Comparison of ENCODE assay signal across 28 cellular contexts in the genomic region with DNA sequence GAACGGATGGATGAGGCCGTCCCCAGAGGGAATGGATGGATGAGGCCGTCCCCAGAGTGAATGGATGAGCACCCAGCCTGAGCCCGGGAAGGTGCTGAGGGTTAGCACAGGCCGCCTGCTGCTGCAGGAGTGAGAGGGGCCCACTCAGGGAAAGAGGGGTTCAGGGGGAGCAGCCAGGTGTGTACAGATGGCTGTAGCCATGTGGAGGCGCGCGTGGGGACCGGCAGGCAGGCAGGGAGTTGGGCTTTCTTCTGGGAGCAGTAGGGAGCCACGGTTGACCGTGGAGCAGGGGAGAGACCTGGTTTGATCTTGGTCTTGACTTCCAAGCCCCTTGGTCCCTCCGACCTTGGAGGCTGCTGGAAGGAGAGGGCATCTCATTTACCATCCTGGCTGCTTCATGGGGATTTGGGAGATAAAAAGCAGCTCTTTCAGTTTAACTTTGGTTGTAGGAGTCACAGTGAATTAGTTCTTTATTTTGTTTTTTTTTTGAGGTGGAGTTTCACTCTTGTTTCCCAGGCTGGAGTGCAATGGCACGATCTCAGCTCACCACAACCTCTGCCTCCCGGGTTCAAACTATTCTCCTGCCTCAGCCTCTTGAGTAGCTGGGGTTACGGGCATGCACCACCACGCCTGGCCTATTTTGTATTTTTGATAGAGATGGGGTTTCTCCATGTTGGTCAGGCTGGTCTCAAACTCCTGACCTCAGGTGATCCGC. TPM values are rescaled to one million over a fixed set of nuclear protein-coding genes. Genes with fewer than 3 reads are reported as not detected.
A peak's percentile ranks its signal among the peaks of the same experiment; 100 is the strongest.
DNase-seq lines count a peak whose midpoint lies in the region; ATAC-seq, FAIRE-seq and TF ChIP-seq lines count a peak whose summit lies in the region.
"Had no signal": no experiment of that assay in that cellular context is flagged by ENCODE, and none has a peak within 500 bp of the region (broad histone marks: within the 10 kb centered on the region; RNA-seq: fewer than 3 reads in every experiment).

No MANE protein-coding gene starts in this region.

- H3K4me3 Mint-ChIP-seq in CD14-positive monocyte (no peak overlapping the region), astrocyte (ENCODE audit: unreplicated experiment) (peak overlapping the region; percentile 20)

- H3K18ac ChIP-seq in neuronal stem cell (ENCODE audit: low read length), result no peak overlapping the region

- H3K4me3 ChIP-seq in astrocyte (ENCODE audit: insufficient read depth, low read depth, low read length) (no peak overlapping the region), neuronal stem cell (ENCODE audit: low read length in 2 of 2) (no peak overlapping the region)
- H3K4me3 ChIP-seq: lung, suprapubic skin had no signal

- H3K9me3 Mint-ChIP-seq in CD14-positive monocyte (no peaks in the 10 kb centered on the region), astrocyte (ENCODE audit: unreplicated experiment) (no peaks in the 10 kb centered on the region)
- H3K9me3 Mint-ChIP-seq: activated naive CD4-positive, alpha-beta T cell treated with anti-CD3 and anti-CD28 coated beads, Interleukin-2, amount 50 U/mL, for 72 hours had no signal

- intact Hi-C loops in CD14-positive monocyte (cut with micrococcal nuclease), result no loop called here

- peaks cover 44% of the 10 kb centered on the region for H4K20me1 ChIP-seq in astrocyte (ENCODE audit: insufficient read depth, low read length)

- H3K27me3 ChIP-seq in astrocyte (ENCODE audit: insufficient read depth, low read length), result no peaks in the 10 kb centered on the region
- no peaks in the 10 kb centered on the region for H3K27me3 ChIP-seq in neuronal stem cell (ENCODE audit: control insufficient read depth in 3 of 3, insufficient read depth in 3 of 3, low read depth in 1 of 3, low read length in 3 of 3)
- H3K27me3 ChIP-seq: neutrophil, suprapubic skin had no signal

- H2AFZ ChIP-seq in astrocyte (ENCODE audit: low read depth, low read length), result no peak overlapping the region
- H2AFZ ChIP-seq in neuronal stem cell (ENCODE audit: low read length), result no peak overlapping the region

- no peak overlapping the region for H2BK15ac ChIP-seq in neuronal stem cell (ENCODE audit: low read length)

- WGBS in neuronal stem cell (ENCODE audit: extremely low coverage in 2 of 2, insufficient read length in 2 of 2, insufficient replicate concordance in 1 of 2), 2 donors, result no CpG with 5 or more reads among the region's 17 CpGs

- H3K14ac ChIP-seq in neuronal stem cell (ENCODE audit: low read length), result peak overlapping the region; percentile 84

- H3K9me3 ChIP-seq in astrocyte (ENCODE audit: insufficient read depth, low read depth, low read length), result no peaks in the 10 kb centered on the region
- no peaks in the 10 kb centered on the region for H3K9me3 ChIP-seq in neuronal stem cell (replicated peaks in 1 of 2; ENCODE audit: control insufficient read depth in 2 of 2, insufficient read depth in 1 of 2, low read depth in 1 of 2, low read length in 2 of 2)
- H3K9me3 ChIP-seq: neutrophil, suprapubic skin had no signal

- no peak overlapping the region for H2BK5ac ChIP-seq in neuronal stem cell (ENCODE audit: low read length)

- H3K4me2 ChIP-seq in astrocyte (ENCODE audit: low read length), result no peak overlapping the region
- no peak overlapping the region for H3K4me2 ChIP-seq in neuronal stem cell (ENCODE audit: insufficient read depth, low read length, poor library complexity, severe bottlenecking)

- no peak for ATAC-seq in HG03135 (IDR thresholded peaks at IDR 0.05; ENCODE audit: unreplicated experiment)
- ATAC-seq: activated naive CD4-positive, alpha-beta T cell treated with anti-CD3 and anti-CD28 coated beads, Interleukin-2, amount 50 U/mL, for 72 hours had no signal

- H3K4me1 ChIP-seq in astrocyte (ENCODE audit: insufficient read depth, low read length) (peaks cover 17% of the 10 kb centered on the region), neuronal stem cell (ENCODE audit: control insufficient read depth in 2 of 2, insufficient read depth in 1 of 2, low read depth in 1 of 2, low read length in 2 of 2) (peaks cover 19 to 25% of the 10 kb centered on the region in 2 donors)

- H4K91ac ChIP-seq in neuronal stem cell (ENCODE audit: low read depth, low read length, poor library complexity), result no peak overlapping the region

- H3K36me3 ChIP-seq in astrocyte (ENCODE audit: insufficient read depth, low read length) (no peaks in the 10 kb centered on the region), neuronal stem cell (replicated peaks in 1 of 2; ENCODE audit: control insufficient read depth in 2 of 2, insufficient read depth in 2 of 2, low read length in 2 of 2) (peaks cover 7 to 16% of the 10 kb centered on the region in 2 donors)
- H3K36me3 ChIP-seq: suprapubic skin had no signal

- no peak overlapping the region for H3K4ac ChIP-seq in neuronal stem cell (ENCODE audit: low read length)

- H3K9ac ChIP-seq in astrocyte (ENCODE audit: low read length) (no peak overlapping the region), neuronal stem cell (ENCODE audit: low read depth, low read length, poor library complexity) (peak overlapping the region; percentile 70)

- peaks cover 55% of the 10 kb centered on the region for H3K79me2 ChIP-seq in astrocyte (ENCODE audit: insufficient read depth, low read length)

- peak overlapping the region; percentile 46 for H2BK12ac ChIP-seq in neuronal stem cell (ENCODE audit: low read length)

- peak; percentile 73 for FAIRE-seq in GM18507 (lab: Jason Lieb, UNC)
- FAIRE-seq in astrocyte (lab: Jason Lieb, UNC), result no peak
- FAIRE-seq in RCC 7860 (lab: Jason Lieb, UNC), result no peak

- H4K8ac ChIP-seq in neuronal stem cell (ENCODE audit: low read depth, low read length), result peak overlapping the region; percentile 65

- peaks cover 31% of the 10 kb centered on the region for H3K79me1 ChIP-seq in neuronal stem cell (ENCODE audit: low read depth, low read length)

- no peak overlapping the region for H2BK120ac ChIP-seq in neuronal stem cell (ENCODE audit: low read depth, low read length)

- peak overlapping the region in 5 of 7 donors; percentile 5 to 70 (median 50) for H3K27ac Mint-ChIP-seq in CD14-positive monocyte
- peak overlapping the region; percentile 47 for H3K27ac Mint-ChIP-seq in astrocyte (ENCODE audit: unreplicated experiment)
- H3K27ac Mint-ChIP-seq: activated naive CD4-positive, alpha-beta T cell treated with anti-CD3 and anti-CD28 coated beads, Interleukin-2, amount 50 U/mL, for 72 hours had no signal

- no peak overlapping the region for H2AK5ac ChIP-seq in neuronal stem cell (ENCODE audit: low read depth, low read length)

- H3K27ac ChIP-seq in astrocyte (ENCODE audit: low read depth, low read length), result no peak overlapping the region
- no peak overlapping the region for H3K27ac ChIP-seq in neuronal stem cell (replicated peaks; ENCODE audit: low read length)
- no peak overlapping the region for H3K27ac ChIP-seq in substantia nigra (ENCODE audit: low read depth, low read length, poor library complexity, severe bottlenecking)
- H3K27ac ChIP-seq: suprapubic skin, VCaP had no signal

- TF ChIP-seq CTCF in CD14-positive monocyte (IDR thresholded peaks at IDR 0.05), result no peak
- TF ChIP-seq CTCF in astrocyte (IDR thresholded peaks at IDR 0.05; ENCODE audit: insufficient read depth, low read depth, low read length), result no peak

- H3K27me3 Mint-ChIP-seq in CD14-positive monocyte (ENCODE audit: low read depth in 3 of 3) (peaks cover 0 to 3% (median 0%) of the 10 kb centered on the region in 3 donors), astrocyte (ENCODE audit: low read depth, unreplicated experiment) (no peaks in the 10 kb centered on the region)

- H3K36me3 Mint-ChIP-seq in CD14-positive monocyte (peaks cover 7 to 32% of the 10 kb centered on the region in 2 donors), astrocyte (ENCODE audit: low read depth, unreplicated experiment) (peaks cover 2% of the 10 kb centered on the region)
- H3K36me3 Mint-ChIP-seq: activated naive CD4-positive, alpha-beta T cell treated with anti-CD3 and anti-CD28 coated beads, Interleukin-2, amount 50 U/mL, for 72 hours had no signal

- H3K4me1 Mint-ChIP-seq in CD14-positive monocyte (peaks cover 47% of the 10 kb centered on the region), astrocyte (ENCODE audit: low read depth, unreplicated experiment) (peaks cover 12% of the 10 kb centered on the region)

- DNase-seq in CD14-positive monocyte (ENCODE audit: low spot score) (no peak), GM18507 (ENCODE audit: extremely low spot score, insufficient read length, low read depth) (no peak), astrocyte (ENCODE audit: low read depth) (no peak), neuronal stem cell (ENCODE audit: low spot score) (no peak), RCC 7860 (ENCODE audit: low spot score) (no peak), substantia nigra (lab: John Stamatoyannopoulos, UW) (no peak)
- DNase-seq in stimulated activated CD4-positive, alpha-beta T cell treated with anti-CD3 and anti-CD28 coated beads, Interleukin-4, amount 100 ng/mL, for 24 hours, result no peak
- DNase-seq: ACHN; activated CD8-positive, alpha-beta memory T cell treated with anti-CD3 and anti-CD28 coated beads, Interleukin-2, amount 50 U/mL, for 4 hours; C1 segment of cervical spinal cord; Calu3; glutamatergic neuron; GOT3; kidney glomerular epithelial cell; NCI-H1092 treated with DMSO at 0.1 percent for 48 hours; NCI-H2029; NCI-H226; OCI-M1 had no signal

- H3K23ac ChIP-seq in neuronal stem cell (ENCODE audit: low read depth, low read length, poor library complexity), result no peak overlapping the region

RNA-seq across cellular contexts. Expression of a gene that starts 24.7 kb away (rescaled TPM):
- 1 to 10 TPM; 2.1 to 3.2 TPM for polyA plus RNA-seq in CD14-positive monocyte
- 100 and 106 TPM in 2 replicates for total RNA-seq in astrocyte
- polyA plus RNA-seq in neuronal stem cell (2013, experiment 1 of 2), result 61.6 TPM
- polyA plus RNA-seq in neuronal stem cell (2013, experiment 2 of 2), result 65.4 TPM

RNA-seq across cellular contexts. Expression of a gene that starts 33.4 kb away (rescaled TPM):
- not detected for polyA plus RNA-seq in CD14-positive monocyte
- total RNA-seq in astrocyte, result not detected in 2 replicates
- polyA plus RNA-seq in neuronal stem cell (2013, experiment 1 of 2), result 0.29 TPM
- polyA plus RNA-seq in neuronal stem cell (2013, experiment 2 of 2), result 0.39 TPM
- total RNA-seq: Calu3, Daoy, pulmonary artery endothelial cell, skeletal muscle tissue had no signal

RNA-seq across cellular contexts. Expression of a gene that starts 33.6 kb away (rescaled TPM):
- 10 to 100 TPM; 49.9 to 52.7 TPM for polyA plus RNA-seq in CD14-positive monocyte
- 60.0 and 68.9 TPM in 2 replicates for total RNA-seq in astrocyte
- 42.0 TPM for polyA plus RNA-seq in neuronal stem cell (2013, experiment 1 of 2)
- polyA plus RNA-seq in neuronal stem cell (2013, experiment 2 of 2), result 41.4 TPM

RNA-seq across cellular contexts. Expression of a gene that starts 37.5 kb away (rescaled TPM):
- 10 to 100 TPM; 78.7 to 99.9 TPM for polyA plus RNA-seq in CD14-positive monocyte
- 57.9 and 60.0 TPM in 2 replicates for total RNA-seq in astrocyte
- 52.8 TPM for polyA plus RNA-seq in neuronal stem cell (2013, experiment 1 of 2)
- 52.4 TPM for polyA plus RNA-seq in neuronal stem cell (2013, experiment 2 of 2)

RNA-seq across cellular contexts. Expression of a gene that starts 49.7 kb away (rescaled TPM):
- under 1 TPM in 1 of 2 donors, not detected in 1; 0.13 TPM for polyA plus RNA-seq in CD14-positive monocyte
- 2.5 and 2.7 TPM in 2 replicates for total RNA-seq in astrocyte
- 4.2 TPM for polyA plus RNA-seq in neuronal stem cell (2013, experiment 1 of 2)
- 3.9 TPM for polyA plus RNA-seq in neuronal stem cell (2013, experiment 2 of 2)
- total RNA-seq: Calu3, cerebellum, Daoy, skeletal muscle tissue had no signal
